In the genomic region with DNA sequence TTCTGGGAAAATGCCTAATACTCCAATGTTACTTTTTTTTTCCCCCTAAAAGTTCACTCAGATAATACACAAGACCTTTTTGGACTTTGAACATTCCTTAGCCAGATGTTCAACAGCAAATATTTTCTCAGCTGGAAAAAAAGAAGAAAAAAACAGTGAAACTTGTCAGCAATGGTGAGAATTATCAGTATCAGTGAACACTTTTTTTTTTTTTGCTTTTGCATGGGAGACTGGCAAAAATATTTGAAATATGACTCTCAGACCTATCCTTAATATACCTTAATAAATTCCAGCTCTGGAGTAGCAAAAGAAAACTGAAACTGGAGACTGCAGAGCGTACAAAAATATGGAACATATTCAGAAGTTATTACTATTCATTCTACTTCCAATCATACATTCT, we compare ENCODE assay signal across 18 cellular contexts.
DNase-seq lines count a peak whose midpoint lies in the region; ATAC-seq, FAIRE-seq and TF ChIP-seq lines count a peak whose summit lies in the region.
"Had no signal": no experiment of that assay in that cellular context is flagged by ENCODE, and none has a peak within 500 bp of the region (broad histone marks: within the 10 kb centered on the region; RNA-seq: fewer than 3 reads in every experiment).

No MANE protein-coding gene starts in this region.

- H3K36me3 ChIP-seq in Caco-2 (ENCODE audit: control insufficient read depth, insufficient read depth, low read length) (no peaks in the 10 kb centered on the region), pancreas (no peaks in the 10 kb centered on the region)

- no peaks in the 10 kb centered on the region for H3K9me3 ChIP-seq in Caco-2
- H3K9me3 ChIP-seq in pancreas: no peaks in the 10 kb centered on the region

- FAIRE-seq in pancreas (lab: Jason Lieb, UNC): no peak
- FAIRE-seq: GM12878, GM18507, H54, HTR-8/SVneo had no signal

- H3K27me3 ChIP-seq in Caco-2 (replicated peaks; ENCODE audit: control insufficient read depth, insufficient read depth, low read length) (no peaks in the 10 kb centered on the region), pancreas (no peaks in the 10 kb centered on the region)

- H3K4me1 Mint-ChIP-seq in Caco-2 (ENCODE audit: low read depth, unreplicated experiment): peaks cover 7% of the 10 kb centered on the region
- H3K4me1 Mint-ChIP-seq: CD14-positive monocyte had no signal

- DNase-seq in DMS79 treated with DMSO at 0.1 percent for 48 hours (lab: John Stamatoyannopoulos, UW) (peak; percentile 9), DMS79 (lab: John Stamatoyannopoulos, UW) (no peak), Caco-2 (peak in 1 of 2 experiments; percentile 9), fibroblast of the aortic adventitia (ENCODE audit: low read depth) (peak; percentile 1), pancreas (no peak), NCI-H1417 (lab: John Stamatoyannopoulos, UW) (no peak), NCI-H2081 (lab: John Stamatoyannopoulos, UW) (no peak), retina (no peak)
- DNase-seq: CD8-positive, alpha-beta T cell; COR-L47 had no signal

- intact Hi-C loops in Caco-2 (cut with micrococcal nuclease; ENCODE audit: unreplicated experiment): loop anchor here (1.0 kb wide), 1 partner anchor 32 kb away; no protein-coding TSS in a partner anchor
- intact Hi-C loops in pancreas (cut with DNase I): no loop called here

- no peaks in the 10 kb centered on the region for H3K9me3 Mint-ChIP-seq in Caco-2 (ENCODE audit: unreplicated experiment)
- H3K9me3 Mint-ChIP-seq: CD14-positive monocyte; CD8-positive, alpha-beta T cell had no signal

- ATAC-seq in pancreas: peak; percentile 44 to 75 (median 72)
- ATAC-seq: CD8-positive, alpha-beta T cell; GM12878; HCT116 had no signal

- no TSS peak for BruUV-seq in Caco-2 (replicated peaks; lab: Mats Ljungman, UMichigan)

- POLR2A ChIA-PET in Caco-2 (lab: Charles Lee): no interaction called here

- H3K36me3 Mint-ChIP-seq in Caco-2 (ENCODE audit: insufficient read depth, unreplicated experiment): no peaks in the 10 kb centered on the region
- H3K36me3 Mint-ChIP-seq: CD14-positive monocyte; CD8-positive, alpha-beta T cell had no signal

- peak overlapping the region; percentile 28 for H3K4me3 Mint-ChIP-seq in Caco-2 (ENCODE audit: unreplicated experiment)
- H3K4me3 Mint-ChIP-seq: CD14-positive monocyte; CD8-positive, alpha-beta T cell had no signal

- peaks cover 26% of the 10 kb centered on the region for H3K4me1 ChIP-seq in Caco-2
- peaks cover 7 to 14% (median 12%) of the 10 kb centered on the region in 3 donors for H3K4me1 ChIP-seq in pancreas

- peak overlapping the region in 1 of 4 donors; percentile 9 for H3K27ac ChIP-seq in pancreas
- H3K27ac ChIP-seq: 22Rv1, GM23248 had no signal

- H3K27me3 Mint-ChIP-seq in Caco-2 (ENCODE audit: insufficient read depth, unreplicated experiment): no peaks in the 10 kb centered on the region

- H3K4me3 ChIP-seq in Caco-2 (ENCODE audit: low read depth, low read length) (no peak overlapping the region), fibroblast of the aortic adventitia (ENCODE audit: low read depth, low read length) (no peak overlapping the region), pancreas (no peak overlapping the region)
- H3K4me3 ChIP-seq: GM12878, GM23248 had no signal

- TF ChIP-seq CTCF in Caco-2 (IDR thresholded peaks at IDR 0.05; ENCODE audit: insufficient read depth in 1 of 2, low read depth in 1 of 2, low read length in 1 of 2, severe bottlenecking in 1 of 2, unreplicated experiment in 1 of 2): no peak
- no peak for TF ChIP-seq CTCF in fibroblast of the aortic adventitia (IDR thresholded peaks at IDR 0.05; ENCODE audit: insufficient read depth, low read length)
- no peak for TF ChIP-seq CTCF in pancreas (IDR thresholded peaks at IDR 0.05)

- CTCF ChIA-PET in Caco-2 (lab: Charles Lee): interaction anchor here (1.0 kb wide), 1 partner anchor 25 kb away, joined by 3 read pairs; no protein-coding TSS in a partner anchor

- no peak overlapping the region for H3K27ac Mint-ChIP-seq in Caco-2 (ENCODE audit: unreplicated experiment)
- H3K27ac Mint-ChIP-seq: CD14-positive monocyte; CD8-positive, alpha-beta T cell had no signal

- WGBS in pancreas, 2 donors: 37 to 38% methylated on average over 1 of the region's 1 CpG

Comparison
In these comparisons a context has a peak if more than half of its experiments do, and no peak if none do; other contexts are left out.
1. DNase-seq: peak in DMS79 treated with DMSO at 0.1 percent for 48 hours (single experiment) and fibroblast of the aortic adventitia (single experiment); none in DMS79 (single experiment), pancreas (0 of 6), NCI-H1417 (0 of 3), NCI-H2081 (0 of 2) and retina (single experiment).